Comparison of ENCODE assay signal across 34 cellular contexts in genomic region chrX:79462458-79462857, GRCh38.
"Had no signal": no experiment of that assay in that cellular context is flagged by ENCODE, and none has a peak within 500 bp of the region (broad histone marks: within the 10 kb centered on the region; RNA-seq: fewer than 3 reads in every experiment).

No MANE protein-coding gene starts in this region.

- H3K36me3 ChIP-seq: MG63 had no signal

- H3K9me3 ChIP-seq: MG63 had no signal

- H3K4me3 ChIP-seq: MG63 had no signal

- DNase-seq: Karpas-422, Kasumi-1, MG63, MV-4-11, NCI-H1048, NCI-H1092, NCI-H1092 treated with DMSO at 0.1 percent for 48 hours, NCI-H1105, NCI-H1105 treated with DMSO at 0.1 percent for 48 hours, NCI-H1417, NCI-H1417 treated with DMSO at 0.1 percent for 48 hours, NCI-H1436, NCI-H1436 treated with DMSO at 0.1 percent for 48 hours, NCI-H146, NCI-H1694, NCI-H187, NCI-H187 treated with DMSO at 0.1 percent for 48 hours, NCI-H1930, NCI-H2029, NCI-H2029 treated with DMSO at 0.1 percent for 48 hours, NCI-H2081, NCI-H2081 treated with DMSO at 0.1 percent for 48 hours, NCI-H2107, NCI-H2171, NCI-H2171 treated with DMSO at 0.1 percent for 48 hours, NCI-H2227 treated with DMSO at 0.1 percent for 48 hours, NCI-H226, NCI-H345, NCI-H446, NCI-H446 treated with DMSO at 0.1 percent for 48 hours, NCI-H510A, NCI-H510A treated with DMSO at 0.1 percent for 48 hours, NCI-H524, NCI-H524 treated with DMSO at 0.1 percent for 48 hours had no signal
